Comparison of ENCODE assay signal across 29 cellular contexts in the genomic region with DNA sequence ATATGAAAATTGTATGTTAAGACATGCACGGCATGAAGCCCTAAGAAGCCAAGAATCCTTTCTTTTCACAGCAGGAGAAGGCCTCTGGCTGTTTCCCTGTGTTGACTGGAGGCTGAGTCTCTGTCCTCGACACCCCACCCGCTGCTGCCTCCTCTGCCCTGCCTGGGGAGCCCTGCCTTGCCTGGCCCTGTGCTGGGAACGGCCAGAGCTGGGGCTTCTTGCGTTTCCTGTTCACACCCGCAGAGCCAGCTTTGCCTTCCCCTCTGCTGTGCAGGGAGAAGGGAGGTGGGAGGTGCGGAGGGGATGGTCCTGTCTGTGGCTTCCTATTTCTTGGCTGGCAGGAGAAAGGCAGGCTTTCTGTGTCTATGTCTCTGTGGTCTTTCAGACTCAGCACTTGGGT. TPM values are rescaled to one million over a fixed set of nuclear protein-coding genes. Genes with fewer than 3 reads are reported as not detected.
DNase-seq lines count a peak whose midpoint lies in the region; ATAC-seq and TF ChIP-seq lines count a peak whose summit lies in the region.
"Had no signal": no experiment of that assay in that cellular context is flagged by ENCODE, and none has a peak within 500 bp of the region (broad histone marks: within the 10 kb centered on the region; RNA-seq: fewer than 3 reads in every experiment).

No MANE protein-coding gene starts in this region.

- no peaks in the 10 kb centered on the region for H3K9me2 ChIP-seq in hepatocyte (replicated peaks; ENCODE audit: insufficient read depth)

- H3K4me1 Mint-ChIP-seq in activated T-cell treated with anti-CD3 and anti-CD28 coated beads, Interleukin-2, amount 50 U/mL, for 4 hours (ENCODE audit: low read depth), result peaks cover 15% of the 10 kb centered on the region
- peaks cover 14% of the 10 kb centered on the region for H3K4me1 Mint-ChIP-seq in activated CD8-positive, alpha-beta T cell treated with anti-CD3 and anti-CD28 coated beads for 36 hours (ENCODE audit: low read depth)
- peaks cover 19% of the 10 kb centered on the region for H3K4me1 Mint-ChIP-seq in activated naive CD4-positive, alpha-beta T cell treated with anti-CD3 and anti-CD28 coated beads, Interleukin-2, amount 10 ng/mL, durations not matched to agents 7 days and 5 days

- H3K9me3 Mint-ChIP-seq in activated T-cell treated with anti-CD3 and anti-CD28 coated beads, Interleukin-2, amount 50 U/mL, for 4 hours, result no peaks in the 10 kb centered on the region
- no peaks in the 10 kb centered on the region for H3K9me3 Mint-ChIP-seq in activated CD8-positive, alpha-beta T cell treated with anti-CD3 and anti-CD28 coated beads for 36 hours
- no peaks in the 10 kb centered on the region for H3K9me3 Mint-ChIP-seq in activated naive CD4-positive, alpha-beta T cell treated with anti-CD3 and anti-CD28 coated beads, Interleukin-2, amount 10 ng/mL, durations not matched to agents 7 days and 5 days
- H3K9me3 Mint-ChIP-seq: activated CD4-positive, alpha-beta memory T cell treated with anti-CD3 and anti-CD28 coated beads, Interleukin-2, amount 10 ng/mL, durations not matched to agents 7 days and 5 days; activated naive CD4-positive, alpha-beta T cell treated with anti-CD3 and anti-CD28 coated beads, Interleukin-2, amount 50 U/mL, for 72 hours; activated T-helper 1 cell treated with anti-CD3 and anti-CD28 coated beads, Interleukin-12 subunit alpha, Interleukin-12 subunit beta, Interleukin-2, Interleukin-4 antibody, amounts not matched to agents 30 ng/mL and 10 ng/mL and 1 ng/mL, durations not matched to agents 14 hours and 24 hours and 36 hours; CD4-positive, alpha-beta T cell had no signal

- no peak for TF ChIP-seq CTCF in activated CD8-positive, alpha-beta T cell treated with anti-CD3 and anti-CD28 coated beads for 36 hours (IDR thresholded peaks at IDR 0.05)
- no peak for TF ChIP-seq CTCF in hepatocyte (IDR thresholded peaks at IDR 0.05; ENCODE audit: poor library complexity)

- no peaks in the 10 kb centered on the region for H3K79me2 ChIP-seq in hepatocyte
- H3K79me2 ChIP-seq: parathyroid adenoma had no signal

- peaks cover 3 to 9% of the 10 kb centered on the region in 2 donors for H3K4me1 ChIP-seq in neuronal stem cell (ENCODE audit: control insufficient read depth in 2 of 2, insufficient read depth in 1 of 2, low read depth in 1 of 2, low read length in 2 of 2)
- no peaks in the 10 kb centered on the region for H3K4me1 ChIP-seq in hepatocyte (ENCODE audit: insufficient read depth)
- H3K4me1 ChIP-seq: A549 had no signal

- POLR2A ChIA-PET in activated CD8-positive, alpha-beta T cell treated with anti-CD3 and anti-CD28 coated beads for 36 hours (lab: Charles Lee), result interaction anchor here (0.9 to 2.5 kb wide), 3 partner anchors 8 to 10 kb away, joined by 3 to 7 read pairs (median 4); a partner anchor contains a TSS

- intact Hi-C loops in activated CD8-positive, alpha-beta T cell treated with anti-CD3 and anti-CD28 coated beads for 36 hours (cut with micrococcal nuclease), result no loop called here

- no peak overlapping the region for H2BK120ac ChIP-seq in neuronal stem cell (ENCODE audit: low read depth, low read length)

- H3K27ac ChIP-seq in KOPT-K1 (ENCODE audit: low read depth, low read length, poor library complexity, severe bottlenecking) (peak overlapping the region; percentile 63), neuronal stem cell (replicated peaks; ENCODE audit: low read length) (no peak overlapping the region), hepatocyte (no peak overlapping the region)
- H3K27ac ChIP-seq: A549, esophagus squamous epithelium, parathyroid adenoma, thoracic aorta had no signal

- H3K36me3 ChIP-seq in KOPT-K1 (ENCODE audit: insufficient read depth, low read length) (no peaks in the 10 kb centered on the region), neuronal stem cell (replicated peaks in 1 of 2; ENCODE audit: control insufficient read depth in 2 of 2, insufficient read depth in 2 of 2, low read length in 2 of 2) (no peaks in the 10 kb centered on the region), hepatocyte (replicated peaks; ENCODE audit: insufficient read depth, low read depth) (no peaks in the 10 kb centered on the region)
- H3K36me3 ChIP-seq: esophagus squamous epithelium, thoracic aorta had no signal

- no peak overlapping the region for H3K9ac ChIP-seq in neuronal stem cell (ENCODE audit: low read depth, low read length, poor library complexity)
- H3K9ac ChIP-seq: parathyroid adenoma had no signal

- peak overlapping the region; percentile 87 for H3K18ac ChIP-seq in neuronal stem cell (ENCODE audit: low read length)

- peak overlapping the region; percentile 80 for H3K23ac ChIP-seq in neuronal stem cell (ENCODE audit: low read depth, low read length, poor library complexity)

- DNase-seq in activated T-cell treated with anti-CD3 and anti-CD28 coated beads, Interleukin-2, amount 50 U/mL, for 4 hours, result no peak
- no peak for DNase-seq in activated T-cell treated with anti-CD3 and anti-CD28 coated beads, Interleukin-2, amount 50 U/mL, for 48 hours
- DNase-seq in activated CD8-positive, alpha-beta T cell treated with anti-CD3 and anti-CD28 coated beads for 36 hours, result no peak
- no peak for DNase-seq in neuronal stem cell (ENCODE audit: low spot score)
- no peak for DNase-seq in activated naive CD4-positive, alpha-beta T cell treated with anti-CD3 and anti-CD28 coated beads, Interleukin-2, amount 10 ng/mL, durations not matched to agents 7 days and 5 days
- DNase-seq in hepatocyte (ENCODE audit: low spot score), result no peak
- DNase-seq: activated CD4-positive, alpha-beta memory T cell treated with anti-CD3 and anti-CD28 coated beads, Interleukin-2, amount 10 ng/mL, durations not matched to agents 7 days and 5 days; CD4-positive, alpha-beta T cell; DMS153; effector CD4-positive, alpha-beta T cell; esophagus squamous epithelium; HCEC 1CT; left colon; NCI-H1694; NCI-H2227 treated with DMSO at 0.1 percent for 48 hours; NCI-H774; SIG-M5 had no signal

- no peak overlapping the region for H4K8ac ChIP-seq in neuronal stem cell (ENCODE audit: low read depth, low read length)

- peaks cover 8% of the 10 kb centered on the region for H3K27me3 Mint-ChIP-seq in activated T-cell treated with anti-CD3 and anti-CD28 coated beads, Interleukin-2, amount 50 U/mL, for 4 hours (ENCODE audit: low read depth)
- peaks cover 7% of the 10 kb centered on the region for H3K27me3 Mint-ChIP-seq in activated CD8-positive, alpha-beta T cell treated with anti-CD3 and anti-CD28 coated beads for 36 hours
- H3K27me3 Mint-ChIP-seq in activated naive CD4-positive, alpha-beta T cell treated with anti-CD3 and anti-CD28 coated beads, Interleukin-2, amount 10 ng/mL, durations not matched to agents 7 days and 5 days, result peaks cover 76% of the 10 kb centered on the region

- no peak overlapping the region for H3K14ac ChIP-seq in neuronal stem cell (ENCODE audit: low read length)

- H3K9me3 ChIP-seq in KOPT-K1 (ENCODE audit: insufficient read depth, low read length, poor library complexity, severe bottlenecking), result no peaks in the 10 kb centered on the region
- peaks cover 0 to 4% of the 10 kb centered on the region in 2 donors for H3K9me3 ChIP-seq in neuronal stem cell (replicated peaks in 1 of 2; ENCODE audit: control insufficient read depth in 2 of 2, insufficient read depth in 1 of 2, low read depth in 1 of 2, low read length in 2 of 2)
- H3K9me3 ChIP-seq in hepatocyte (ENCODE audit: low read depth), result no peaks in the 10 kb centered on the region
- H3K9me3 ChIP-seq: esophagus squamous epithelium, thoracic aorta had no signal

- WGBS in neuronal stem cell (ENCODE audit: extremely low coverage in 2 of 2, insufficient read length in 2 of 2, insufficient replicate concordance in 1 of 2), 2 donors, result no CpG with 5 or more reads among the region's 7 CpGs
- 58% methylated on average over 7 of the region's 7 CpGs for WGBS in hepatocyte (ENCODE audit: low lambda C conversion rate, missing lambda C conversion rate)

- no peaks in the 10 kb centered on the region for H4K20me1 ChIP-seq in hepatocyte (ENCODE audit: insufficient read depth, poor library complexity, severe bottlenecking)

- ATAC-seq in activated T-cell treated with anti-CD3 and anti-CD28 coated beads, Interleukin-2, amount 50 U/mL, for 4 hours, result peak; percentile 27 to 43
- peak; percentile 70 for ATAC-seq in activated CD8-positive, alpha-beta T cell treated with anti-CD3 and anti-CD28 coated beads for 36 hours
- ATAC-seq in HG03097 (IDR thresholded peaks at IDR 0.05; ENCODE audit: low FRiP score, unreplicated experiment), result no peak
- ATAC-seq: left colon, sciatic nerve had no signal

- H3K27me3 ChIP-seq in neuronal stem cell (ENCODE audit: control insufficient read depth in 3 of 3, insufficient read depth in 3 of 3, low read depth in 1 of 3, low read length in 3 of 3), result peaks cover 0 to 18% (median 0%) of the 10 kb centered on the region in 3 experiments
- no peaks in the 10 kb centered on the region for H3K27me3 ChIP-seq in hepatocyte

- H3K4me3 ChIP-seq in neuronal stem cell (ENCODE audit: low read length in 2 of 2) (no peak overlapping the region), hepatocyte (no peak overlapping the region)
- H3K4me3 ChIP-seq: A549, esophagus squamous epithelium, thoracic aorta had no signal

- H3K4me3 Mint-ChIP-seq in activated T-cell treated with anti-CD3 and anti-CD28 coated beads, Interleukin-2, amount 50 U/mL, for 4 hours, result no peak overlapping the region
- no peak overlapping the region for H3K4me3 Mint-ChIP-seq in activated CD8-positive, alpha-beta T cell treated with anti-CD3 and anti-CD28 coated beads for 36 hours
- no peak overlapping the region for H3K4me3 Mint-ChIP-seq in activated naive CD4-positive, alpha-beta T cell treated with anti-CD3 and anti-CD28 coated beads, Interleukin-2, amount 10 ng/mL, durations not matched to agents 7 days and 5 days
- H3K4me3 Mint-ChIP-seq: activated CD4-positive, alpha-beta memory T cell treated with anti-CD3 and anti-CD28 coated beads, Interleukin-2, amount 10 ng/mL, durations not matched to agents 7 days and 5 days; activated T-helper 1 cell treated with anti-CD3 and anti-CD28 coated beads, Interleukin-12 subunit alpha, Interleukin-12 subunit beta, Interleukin-2, Interleukin-4 antibody, amounts not matched to agents 30 ng/mL and 10 ng/mL and 1 ng/mL, durations not matched to agents 14 hours and 24 hours and 36 hours; CD4-positive, alpha-beta T cell; nephron had no signal

- H3K4me2 ChIP-seq in neuronal stem cell (ENCODE audit: insufficient read depth, low read length, poor library complexity, severe bottlenecking), result no peak overlapping the region
- no peak overlapping the region for H3K4me2 ChIP-seq in hepatocyte
- H3K4me2 ChIP-seq: A549 had no signal

- CTCF ChIA-PET in activated CD8-positive, alpha-beta T cell treated with anti-CD3 and anti-CD28 coated beads for 36 hours (lab: Charles Lee), result interaction anchor here (1.0 kb wide), 1 partner anchor 10 kb away, joined by 3 read pairs; a partner anchor contains a TSS
- CTCF ChIA-PET in activated naive CD4-positive, alpha-beta T cell treated with anti-CD3 and anti-CD28 coated beads, Interleukin-2, amount 10 ng/mL, durations not matched to agents 7 days and 5 days (lab: Charles Lee), result no interaction called here

- H2AK5ac ChIP-seq in neuronal stem cell (ENCODE audit: low read depth, low read length), result peak overlapping the region; percentile 71

- H2AFZ ChIP-seq in neuronal stem cell (ENCODE audit: low read length), result peak overlapping the region; percentile 72
- H2AFZ ChIP-seq in hepatocyte, result no peak overlapping the region
- H2AFZ ChIP-seq: parathyroid adenoma had no signal

- H3K36me3 Mint-ChIP-seq in activated T-cell treated with anti-CD3 and anti-CD28 coated beads, Interleukin-2, amount 50 U/mL, for 4 hours (ENCODE audit: insufficient read depth), result no peaks in the 10 kb centered on the region
- no peaks in the 10 kb centered on the region for H3K36me3 Mint-ChIP-seq in activated CD8-positive, alpha-beta T cell treated with anti-CD3 and anti-CD28 coated beads for 36 hours (ENCODE audit: low read depth)
- H3K36me3 Mint-ChIP-seq in activated naive CD4-positive, alpha-beta T cell treated with anti-CD3 and anti-CD28 coated beads, Interleukin-2, amount 10 ng/mL, durations not matched to agents 7 days and 5 days, result no peaks in the 10 kb centered on the region

- no peak overlapping the region for H2BK12ac ChIP-seq in neuronal stem cell (ENCODE audit: low read length)

- no peak overlapping the region for H3K27ac Mint-ChIP-seq in activated CD8-positive, alpha-beta T cell treated with anti-CD3 and anti-CD28 coated beads for 36 hours
- no peak overlapping the region for H3K27ac Mint-ChIP-seq in activated naive CD4-positive, alpha-beta T cell treated with anti-CD3 and anti-CD28 coated beads, Interleukin-2, amount 10 ng/mL, durations not matched to agents 7 days and 5 days
- H3K27ac Mint-ChIP-seq: activated CD4-positive, alpha-beta memory T cell treated with anti-CD3 and anti-CD28 coated beads, Interleukin-2, amount 10 ng/mL, durations not matched to agents 7 days and 5 days; activated naive CD4-positive, alpha-beta T cell treated with anti-CD3 and anti-CD28 coated beads, Interleukin-2, amount 50 U/mL, for 72 hours; activated T-helper 1 cell treated with anti-CD3 and anti-CD28 coated beads, Interleukin-12 subunit alpha, Interleukin-12 subunit beta, Interleukin-2, Interleukin-4 antibody, amounts not matched to agents 30 ng/mL and 10 ng/mL and 1 ng/mL, durations not matched to agents 14 hours and 24 hours and 36 hours; CD4-positive, alpha-beta T cell; nephron had no signal

- no peak overlapping the region for H4K91ac ChIP-seq in neuronal stem cell (ENCODE audit: low read depth, low read length, poor library complexity)

- H3K4ac ChIP-seq in neuronal stem cell (ENCODE audit: low read length), result peak overlapping the region; percentile 93

- H3K79me1 ChIP-seq in neuronal stem cell (ENCODE audit: low read depth, low read length), result no peaks in the 10 kb centered on the region

- H2BK15ac ChIP-seq in neuronal stem cell (ENCODE audit: low read length), result peak overlapping the region; percentile 85

- peak overlapping the region; percentile 75 for H2BK5ac ChIP-seq in neuronal stem cell (ENCODE audit: low read length)

RNA-seq across cellular contexts. Expression of a gene that starts 6.9 kb away (rescaled TPM):
- total RNA-seq in activated T-cell treated with anti-CD3 and anti-CD28 coated beads, Interleukin-2, amount 50 U/mL, for 4 hours, result not detected
- not detected for total RNA-seq in activated CD8-positive, alpha-beta T cell treated with anti-CD3 and anti-CD28 coated beads for 36 hours
- polyA plus RNA-seq in neuronal stem cell (2013, experiment 1 of 2), result not detected
- not detected for polyA plus RNA-seq in neuronal stem cell (2013, experiment 2 of 2)
- total RNA-seq in hepatocyte, result not detected in 2 replicates
- polyA plus RNA-seq in hepatocyte, result not detected in 2 replicates
- total RNA-seq: activated CD4-positive, alpha-beta memory T cell treated with anti-CD3 and anti-CD28 coated beads, Interleukin-2, amount 10 ng/mL, durations not matched to agents 7 days and 5 days; activated naive CD4-positive, alpha-beta T cell treated with anti-CD3 and anti-CD28 coated beads, Interleukin-2, amount 50 U/mL, for 72 hours; activated T-helper 1 cell treated with anti-CD3 and anti-CD28 coated beads, Interleukin-12 subunit alpha, Interleukin-12 subunit beta, Interleukin-2, Interleukin-4 antibody, amounts not matched to agents 30 ng/mL and 10 ng/mL and 1 ng/mL, durations not matched to agents 14 hours and 24 hours and 36 hours; CD4-positive, alpha-beta T cell; chondrocyte; esophagus squamous epithelium; left colon; mesenteric fat pad; sciatic nerve; T-helper 1 cell treated with Interleukin-12 subunit alpha and Interleukin-12 subunit beta and Interleukin-4 antibody, amounts not matched to agents 30 ng/mL and 1 ng/mL, for 36 hours; thoracic aorta had no signal
- polyA plus RNA-seq: A549 had no signal

RNA-seq across cellular contexts. Expression of a gene that starts 10.3 kb away (rescaled TPM):
- total RNA-seq in activated T-cell treated with anti-CD3 and anti-CD28 coated beads, Interleukin-2, amount 50 U/mL, for 4 hours, result 100 to 1,000 TPM; 646 to 699 (median 679) TPM
- total RNA-seq in activated CD8-positive, alpha-beta T cell treated with anti-CD3 and anti-CD28 coated beads for 36 hours, result 100 to 1,000 TPM; 392 to 399 TPM
- polyA plus RNA-seq in neuronal stem cell (2013, experiment 1 of 2), result 252 TPM
- 248 TPM for polyA plus RNA-seq in neuronal stem cell (2013, experiment 2 of 2)
- total RNA-seq in hepatocyte, result 83.2 and 85.2 TPM in 2 replicates
- 169 and 175 TPM in 2 replicates for polyA plus RNA-seq in hepatocyte

RNA-seq across cellular contexts. Expression of a gene that starts 38.6 kb away (rescaled TPM):
- total RNA-seq in activated T-cell treated with anti-CD3 and anti-CD28 coated beads, Interleukin-2, amount 50 U/mL, for 4 hours, result 10 to 100 TPM; 46.7 to 53.2 (median 49.7) TPM
- total RNA-seq in activated CD8-positive, alpha-beta T cell treated with anti-CD3 and anti-CD28 coated beads for 36 hours, result 10 to 100 TPM; 60.4 to 62.1 TPM
- 13.6 TPM for polyA plus RNA-seq in neuronal stem cell (2013, experiment 1 of 2)
- polyA plus RNA-seq in neuronal stem cell (2013, experiment 2 of 2), result 13.2 TPM
- total RNA-seq in hepatocyte, result 35.4 and 40.3 TPM in 2 replicates
- 60.0 and 82.2 TPM in 2 replicates for polyA plus RNA-seq in hepatocyte

RNA-seq across cellular contexts. Expression of a gene that starts 40.3 kb away (rescaled TPM):
- total RNA-seq in activated T-cell treated with anti-CD3 and anti-CD28 coated beads, Interleukin-2, amount 50 U/mL, for 4 hours, result 100 to 1,000 TPM; 373 to 417 (median 409) TPM
- total RNA-seq in activated CD8-positive, alpha-beta T cell treated with anti-CD3 and anti-CD28 coated beads for 36 hours, result 100 to 1,000 TPM; 287 to 296 TPM
- 177 TPM for polyA plus RNA-seq in neuronal stem cell (2013, experiment 1 of 2)
- polyA plus RNA-seq in neuronal stem cell (2013, experiment 2 of 2), result 166 TPM
- 178 and 188 TPM in 2 replicates for total RNA-seq in hepatocyte
- polyA plus RNA-seq in hepatocyte, result 148 and 149 TPM in 2 replicates
